1 cellular context compared by ENCODE assay signal in genomic region chr20:33348136-33348937, GRCh38.
TF ChIP-seq lines count a peak whose summit lies in the region.

No MANE protein-coding gene starts in this region.

TF ChIP-seq in GM23338, 12 proteins besides CTCF, POLR2A, EP300 and RAD21 (continued from another document):
- TF ChIP-seq ZNF462 (CRISPR knock-in tag; IDR thresholded peaks at IDR 0.05) (no peak), EZH2 (IDR thresholded peaks at IDR 0.05; ENCODE audit: low read depth, unreplicated experiment) (no peak)
